In genomic region chr2:119003856-119004255, GRCh38 we compare ENCODE assay signal across 8 cellular contexts.
DNase-seq lines count a peak whose midpoint lies in the region; TF ChIP-seq lines count a peak whose summit lies in the region.
"Not testable (repeated sequence)": the region's sequence is repeated elsewhere in the genome, so short reads cannot be mapped to it uniquely, and the experiment has no call there.

No MANE protein-coding gene starts in this region.

- not testable (repeated sequence) for H3K9me3 ChIP-seq in PC-9 (ENCODE audit: insufficient read depth, low read depth); testis
- H3K9me3 ChIP-seq in stomach, result peaks cover 0 to 14% (median 10%) of the 10 kb centered on the region in 4 donors

- not testable (repeated sequence) for TF ChIP-seq CTCF in PC-9 (conservative IDR thresholded peaks at IDR 0.05); osteocyte (IDR thresholded peaks at IDR 0.05); stomach (IDR thresholded peaks at IDR 0.05); testis (IDR thresholded peaks at IDR 0.05)

- CTCF ChIA-PET in PC-9 (lab: Charles Lee); activated CD4-positive, alpha-beta memory T cell treated with anti-CD3 and anti-CD28 coated beads, Interleukin-2, amount 10 ng/mL, durations not matched to agents 7 days and 5 days (lab: Charles Lee): not testable (repeated sequence)

- not testable (repeated sequence) for H3K9me3 Mint-ChIP-seq in activated CD4-positive, alpha-beta memory T cell treated with anti-CD3 and anti-CD28 coated beads, Interleukin-2, amount 10 ng/mL, durations not matched to agents 7 days and 5 days; osteocyte (ENCODE audit: unreplicated experiment)

- H3K27me3 ChIP-seq in PC-9 (ENCODE audit: insufficient read depth, low read depth); stomach; testis: not testable (repeated sequence)

- H2AFZ ChIP-seq in PC-9, result not testable (repeated sequence)

- not testable (repeated sequence) for DNase-seq in PC-9
- peak; percentile 7 for DNase-seq in activated CD4-positive, alpha-beta memory T cell treated with anti-CD3 and anti-CD28 coated beads, Interleukin-2, amount 10 ng/mL, durations not matched to agents 7 days and 5 days
- DNase-seq in osteocyte (ENCODE audit: extremely low spot score, unreplicated experiment) (peak; percentile 62), posterior vena cava (ENCODE audit: low spot score) (peak; percentile 72), stomach (peak; percentile 2), testis (peak; percentile 1), ureter (ENCODE audit: low spot score) (peak; percentile 18)
- peak; percentile 4 for DNase-seq in stimulated activated CD8-positive, alpha-beta memory T cell treated with anti-CD3 and anti-CD28 coated beads, Interleukin-4, amount 100 ng/mL, for 48 hours

- not testable (repeated sequence) for H3K4me2 ChIP-seq in PC-9

- not testable (repeated sequence) for H3K27me3 Mint-ChIP-seq in activated CD4-positive, alpha-beta memory T cell treated with anti-CD3 and anti-CD28 coated beads, Interleukin-2, amount 10 ng/mL, durations not matched to agents 7 days and 5 days; osteocyte (ENCODE audit: unreplicated experiment)

- H3F3A ChIP-seq in PC-9 (ENCODE audit: insufficient read depth, low read depth), result peaks cover 14% of the 10 kb centered on the region

- H3K36me3 Mint-ChIP-seq in activated CD4-positive, alpha-beta memory T cell treated with anti-CD3 and anti-CD28 coated beads, Interleukin-2, amount 10 ng/mL, durations not matched to agents 7 days and 5 days (ENCODE audit: low read depth); osteocyte (ENCODE audit: unreplicated experiment): not testable (repeated sequence)

- peaks cover 17% of the 10 kb centered on the region for H3K4me1 ChIP-seq in PC-9 (replicated peaks; ENCODE audit: insufficient read depth)
- not testable (repeated sequence) for H3K4me1 ChIP-seq in stomach, testis

- not testable (repeated sequence) for H3K4me1 Mint-ChIP-seq in activated CD4-positive, alpha-beta memory T cell treated with anti-CD3 and anti-CD28 coated beads, Interleukin-2, amount 10 ng/mL, durations not matched to agents 7 days and 5 days; osteocyte (ENCODE audit: unreplicated experiment)

- not testable (repeated sequence) for H3K27ac Mint-ChIP-seq in activated CD4-positive, alpha-beta memory T cell treated with anti-CD3 and anti-CD28 coated beads, Interleukin-2, amount 10 ng/mL, durations not matched to agents 7 days and 5 days; osteocyte (ENCODE audit: unreplicated experiment)

- not testable (repeated sequence) for H3K4me3 Mint-ChIP-seq in activated CD4-positive, alpha-beta memory T cell treated with anti-CD3 and anti-CD28 coated beads, Interleukin-2, amount 10 ng/mL, durations not matched to agents 7 days and 5 days; osteocyte (ENCODE audit: unreplicated experiment)

- 87 to 96% (median 91%) methylated on average over 4 of the region's 4 CpGs for WGBS in stomach, 5 donors
- 93% methylated on average over 2 to 4 of the region's 4 CpGs for WGBS in testis, 2 donors

- not testable (repeated sequence) for H3K4me3 ChIP-seq in PC-9, stomach, testis

- POLR2A ChIA-PET in PC-9 (lab: Charles Lee; ENCODE audit: unreplicated experiment); activated CD4-positive, alpha-beta memory T cell treated with anti-CD3 and anti-CD28 coated beads, Interleukin-2, amount 10 ng/mL, durations not matched to agents 7 days and 5 days (lab: Charles Lee): not testable (repeated sequence)

- BruUV-seq in PC-9 (replicated peaks; lab: Mats Ljungman, UMichigan), result not testable (repeated sequence)

- H4K20me1 ChIP-seq in PC-9 (ENCODE audit: insufficient read depth), result not testable (repeated sequence)

- H3K79me2 ChIP-seq in PC-9 (ENCODE audit: low read depth), result not testable (repeated sequence)

- not testable (repeated sequence) for H3K9me2 ChIP-seq in PC-9 (ENCODE audit: insufficient read depth)

- H3K27ac ChIP-seq in PC-9, result peak overlapping the region; percentile 90; the same call in 1 of the 2 replicates
- not testable (repeated sequence) for H3K27ac ChIP-seq in stomach, testis

- TF ChIP-seq EP300 in stomach (IDR thresholded peaks at IDR 0.05), result not testable (repeated sequence)

- not testable (repeated sequence) for H3K36me3 ChIP-seq in PC-9 (ENCODE audit: low read depth); stomach; testis (ENCODE audit: low read depth, missing control alignments)

- intact Hi-C loops in PC-9 (cut with micrococcal nuclease; ENCODE audit: unreplicated experiment); posterior vena cava (cut with DNase I); stomach (cut with DNase I; ENCODE audit: low total_unique reads); testis (cut with DNase I; ENCODE audit: low total_unique reads): not testable (repeated sequence)

- TF ChIP-seq POLR2A in stomach (IDR thresholded peaks at IDR 0.05); testis (IDR thresholded peaks at IDR 0.05): not testable (repeated sequence)
